9 cellular contexts compared by ENCODE assay signal in the genomic region with DNA sequence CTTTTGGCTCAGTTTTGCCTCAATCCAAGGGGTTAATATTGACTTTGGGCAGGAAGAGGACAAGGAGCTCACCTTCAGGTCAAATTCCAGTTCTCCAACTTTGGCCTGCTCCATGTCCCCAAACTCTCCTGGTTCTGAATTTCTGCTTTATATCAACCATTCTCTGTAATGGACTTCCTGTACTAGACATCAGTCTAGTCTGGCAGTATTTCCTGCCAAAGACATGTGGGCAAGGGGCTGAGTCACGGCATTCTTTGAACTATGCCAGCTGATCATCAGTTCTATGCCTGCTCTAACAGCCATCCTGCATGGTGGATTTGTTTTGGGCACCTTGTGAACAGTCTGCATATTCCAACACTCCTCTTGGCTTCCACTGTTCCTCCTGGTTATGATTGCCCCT.
A peak's percentile ranks its signal among the peaks of the same experiment; 100 is the strongest.
DNase-seq lines count a peak whose midpoint lies in the region; TF ChIP-seq lines count a peak whose summit lies in the region.
"Had no signal": no experiment of that assay in that cellular context is flagged by ENCODE, and none has a peak within 500 bp of the region (broad histone marks: within the 10 kb centered on the region; RNA-seq: fewer than 3 reads in every experiment).

No MANE protein-coding gene starts in this region.

- H3K9me3 ChIP-seq in osteoblast (ENCODE audit: low read depth, low read length) = no peaks in the 10 kb centered on the region
- H3K9me3 ChIP-seq in prostate gland = no peaks in the 10 kb centered on the region

- H3K27ac ChIP-seq in osteoblast (ENCODE audit: low read depth, low read length) (no peak overlapping the region), prostate gland (no peak overlapping the region)

- H3K4me2 ChIP-seq in osteoblast (ENCODE audit: insufficient read depth, low read length) = peak overlapping the region; percentile 14

- no peak for TF ChIP-seq CTCF in osteoblast (IDR thresholded peaks at IDR 0.05; ENCODE audit: extremely low read depth, low read depth, low read length)
- TF ChIP-seq CTCF in prostate gland (IDR thresholded peaks at IDR 0.05) = no peak

- DNase-seq in Daoy (ENCODE audit: low read depth) = peak; percentile 78
- DNase-seq in RPMI7951 (ENCODE audit: low read depth) = peak; percentile 85
- DNase-seq in osteoblast (ENCODE audit: insufficient read length, low spot score, missing footprints) = peak; percentile 43
- DNase-seq in retina = no peak
- no peak for DNase-seq in prostate gland (ENCODE audit: low spot score)
- no peak for DNase-seq in NCI-H774 (lab: John Stamatoyannopoulos, UW)
- no peak for DNase-seq in H7

- no peaks in the 10 kb centered on the region for H4K20me1 ChIP-seq in osteoblast (ENCODE audit: insufficient read depth, low read length)

- H3K4me1 ChIP-seq in osteoblast (ENCODE audit: insufficient read depth, low read length) (peaks cover 15% of the 10 kb centered on the region), prostate gland (replicated peaks) (no peaks in the 10 kb centered on the region)

- no peaks in the 10 kb centered on the region for H3K9me3 Mint-ChIP-seq in activated naive CD4-positive, alpha-beta T cell treated with anti-CD3 and anti-CD28 coated beads, Interleukin-2, amount 50 U/mL, for 24 hours

- no peaks in the 10 kb centered on the region for H3K27me3 Mint-ChIP-seq in activated naive CD4-positive, alpha-beta T cell treated with anti-CD3 and anti-CD28 coated beads, Interleukin-2, amount 50 U/mL, for 24 hours
- H3K27me3 Mint-ChIP-seq: dendritic cell treated with granulocyte-macrophage colony-stimulating factor and Interleukin-4, amounts not matched to agents 40 ng/mL and 50 ng/mL, for 4 days had no signal

- no peak overlapping the region for H3K4me3 Mint-ChIP-seq in activated naive CD4-positive, alpha-beta T cell treated with anti-CD3 and anti-CD28 coated beads, Interleukin-2, amount 50 U/mL, for 24 hours
- H3K4me3 Mint-ChIP-seq: dendritic cell treated with granulocyte-macrophage colony-stimulating factor and Interleukin-4, amounts not matched to agents 40 ng/mL and 50 ng/mL, for 4 days had no signal

- H3K27ac Mint-ChIP-seq in activated naive CD4-positive, alpha-beta T cell treated with anti-CD3 and anti-CD28 coated beads, Interleukin-2, amount 50 U/mL, for 24 hours = peak overlapping the region; percentile 48
- H3K27ac Mint-ChIP-seq: dendritic cell treated with granulocyte-macrophage colony-stimulating factor and Interleukin-4, amounts not matched to agents 40 ng/mL and 50 ng/mL, for 4 days had no signal

- H3K36me3 ChIP-seq in osteoblast (ENCODE audit: insufficient read depth, low read length) = no peaks in the 10 kb centered on the region
- H3K36me3 ChIP-seq in prostate gland = no peaks in the 10 kb centered on the region
- H3K36me3 ChIP-seq in H7 (replicated peaks; ENCODE audit: control insufficient read depth, insufficient read depth, low read length) = no peaks in the 10 kb centered on the region

- H3K79me2 ChIP-seq in osteoblast (ENCODE audit: insufficient read depth, low read length) = peaks cover 38% of the 10 kb centered on the region

- no peak overlapping the region for H2AFZ ChIP-seq in osteoblast (ENCODE audit: low read length)

- H3K36me3 Mint-ChIP-seq in activated naive CD4-positive, alpha-beta T cell treated with anti-CD3 and anti-CD28 coated beads, Interleukin-2, amount 50 U/mL, for 24 hours = peaks cover 8% of the 10 kb centered on the region

- H3K4me1 Mint-ChIP-seq in activated naive CD4-positive, alpha-beta T cell treated with anti-CD3 and anti-CD28 coated beads, Interleukin-2, amount 50 U/mL, for 24 hours = peaks cover 32% of the 10 kb centered on the region

- intact Hi-C loops in prostate gland (cut with DNase I) = no loop called here

- H3K27me3 ChIP-seq in osteoblast (ENCODE audit: insufficient read depth, low read length) = no peaks in the 10 kb centered on the region
- H3K27me3 ChIP-seq in prostate gland (replicated peaks; ENCODE audit: insufficient read depth) = no peaks in the 10 kb centered on the region
- no peaks in the 10 kb centered on the region for H3K27me3 ChIP-seq in H7 (ENCODE audit: control insufficient read depth, insufficient read depth, low read length)

- WGBS in prostate gland = 59% methylated on average over 1 of the region's 1 CpG

- H3K4me3 ChIP-seq in osteoblast (ENCODE audit: insufficient read depth, low read length) (no peak overlapping the region), prostate gland (no peak overlapping the region), H7 (ENCODE audit: insufficient read depth, low read depth, low read length) (no peak overlapping the region)

- TF ChIP-seq POLR2A in prostate gland (IDR thresholded peaks at IDR 0.05) = no peak

Comparison
In these comparisons a context has a peak if more than half of its experiments do, and no peak if none do; other contexts are left out.
1. DNase-seq: peak in Daoy (single experiment), RPMI7951 (single experiment) and osteoblast (single experiment); none in retina (single experiment), prostate gland (single experiment), NCI-H774 (single experiment) and H7 (single experiment).